Comparison of ENCODE assay signal across 1 cellular context in genomic region chr1:30600706-30601105, GRCh38.
TF ChIP-seq lines count a peak whose summit lies in the region.

No MANE protein-coding gene starts in this region.

TF ChIP-seq in H1, 55 proteins besides CTCF, POLR2A, EP300 and RAD21 (continued from another document):
- TF ChIP-seq NANOG (IDR thresholded peaks at IDR 0.05; ENCODE audit: insufficient read depth, low read depth, low read length, poor library complexity, severe bottlenecking) (no peak), CHD7 (IDR thresholded peaks at IDR 0.05; ENCODE audit: insufficient replicate concordance, low read length) (no peak), JUN (IDR thresholded peaks at IDR 0.05; ENCODE audit: low read depth, low read length) (no peak), CBX5 (IDR thresholded peaks at IDR 0.05; ENCODE audit: low read depth, low read length) (no peak), POLR2AphosphoS5 (IDR thresholded peaks at IDR 0.05; ENCODE audit: low read depth, low read length) (no peak), ASH2L (IDR thresholded peaks at IDR 0.05; ENCODE audit: low read length) (no peak), CEBPB (IDR thresholded peaks at IDR 0.05; ENCODE audit: low read depth, low read length) (no peak), HDAC6 (IDR thresholded peaks at IDR 0.05; ENCODE audit: low read depth, low read length) (no peak)
